1 cellular context compared by ENCODE assay signal in genomic region chr5:109688999-109689739, GRCh38.
A peak's percentile ranks its signal among the peaks of the same experiment; 100 is the strongest.
TF ChIP-seq lines count a peak whose summit lies in the region.

No MANE protein-coding gene starts in this region.

TF ChIP-seq in K562, 482 proteins besides CTCF, POLR2A, EP300 and RAD21 (continued from another document):
- TF ChIP-seq, protein P1, sequence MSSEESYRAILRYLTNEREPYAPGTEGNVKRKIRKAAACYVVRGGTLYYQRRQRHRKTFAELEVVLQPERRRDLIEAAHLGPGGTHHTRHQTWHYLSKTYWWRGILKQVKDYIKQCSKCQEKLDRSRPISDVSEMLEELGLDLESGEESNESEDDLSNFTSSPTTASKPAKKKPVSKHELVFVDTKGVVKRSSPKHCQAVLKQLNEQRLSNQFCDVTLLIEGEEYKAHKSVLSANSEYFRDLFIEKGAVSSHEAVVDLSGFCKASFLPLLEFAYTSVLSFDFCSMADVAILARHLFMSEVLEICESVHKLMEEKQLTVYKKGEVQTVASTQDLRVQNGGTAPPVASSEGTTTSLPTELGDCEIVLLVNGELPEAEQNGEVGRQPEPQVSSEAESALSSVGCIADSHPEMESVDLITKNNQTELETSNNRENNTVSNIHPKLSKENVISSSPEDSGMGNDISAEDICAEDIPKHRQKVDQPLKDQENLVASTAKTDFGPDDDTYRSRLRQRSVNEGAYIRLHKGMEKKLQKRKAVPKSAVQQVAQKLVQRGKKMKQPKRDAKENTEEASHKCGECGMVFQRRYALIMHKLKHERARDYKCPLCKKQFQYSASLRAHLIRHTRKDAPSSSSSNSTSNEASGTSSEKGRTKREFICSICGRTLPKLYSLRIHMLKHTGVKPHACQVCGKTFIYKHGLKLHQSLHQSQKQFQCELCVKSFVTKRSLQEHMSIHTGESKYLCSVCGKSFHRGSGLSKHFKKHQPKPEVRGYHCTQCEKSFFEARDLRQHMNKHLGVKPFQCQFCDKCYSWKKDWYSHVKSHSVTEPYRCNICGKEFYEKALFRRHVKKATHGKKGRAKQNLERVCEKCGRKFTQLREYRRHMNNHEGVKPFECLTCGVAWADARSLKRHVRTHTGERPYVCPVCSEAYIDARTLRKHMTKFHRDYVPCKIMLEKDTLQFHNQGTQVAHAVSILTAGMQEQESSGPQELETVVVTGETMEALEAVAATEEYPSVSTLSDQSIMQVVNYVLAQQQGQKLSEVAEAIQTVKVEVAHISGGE (CRISPR knock-in tag; IDR thresholded peaks at IDR 0.05): peak in 1 of 3 experiments; percentile 47; a peak in 1 of 6 replicates
- TF ChIP-seq DLX4 (CRISPR knock-in tag; IDR thresholded peaks at IDR 0.05): no peak
- no peak for TF ChIP-seq ZNF696 (CRISPR knock-in tag; conservative IDR thresholded peaks at IDR 0.05)
- TF ChIP-seq ETV1 (tag; conservative IDR thresholded peaks at IDR 0.05; ENCODE audit: low read depth): peak; percentile 20; the same call in 1 of the 2 replicates
- TF ChIP-seq EP400 (IDR thresholded peaks at IDR 0.05): peak; percentile 52; the same call in 1 of the 2 replicates
- no peak for TF ChIP-seq ZNF449 (CRISPR knock-in tag; IDR thresholded peaks at IDR 0.05)
- no peak for TF ChIP-seq MCM3 (IDR thresholded peaks at IDR 0.05)
- no peak for TF ChIP-seq SMARCA4 (IDR thresholded peaks at IDR 0.05)
- no peak for TF ChIP-seq NFE2 (IDR thresholded peaks at IDR 0.05; ENCODE audit: low read depth)
- TF ChIP-seq ZNF75A (CRISPR knock-in tag; IDR thresholded peaks at IDR 0.05): 0 out of 2 replicates have a peak, but pooled peaks have one; percentile 47
- TF ChIP-seq ELF1 (tag; IDR thresholded peaks at IDR 0.05): peak; percentile 55; the same call in 1 of the 2 replicates
- no peak for TF ChIP-seq BRCA1 (IDR thresholded peaks at IDR 0.05)
- no peak for TF ChIP-seq BRCA1 (CRISPR knock-in tag; IDR thresholded peaks at IDR 0.05)
